23 cellular contexts compared by ENCODE assay signal in the genomic region with DNA sequence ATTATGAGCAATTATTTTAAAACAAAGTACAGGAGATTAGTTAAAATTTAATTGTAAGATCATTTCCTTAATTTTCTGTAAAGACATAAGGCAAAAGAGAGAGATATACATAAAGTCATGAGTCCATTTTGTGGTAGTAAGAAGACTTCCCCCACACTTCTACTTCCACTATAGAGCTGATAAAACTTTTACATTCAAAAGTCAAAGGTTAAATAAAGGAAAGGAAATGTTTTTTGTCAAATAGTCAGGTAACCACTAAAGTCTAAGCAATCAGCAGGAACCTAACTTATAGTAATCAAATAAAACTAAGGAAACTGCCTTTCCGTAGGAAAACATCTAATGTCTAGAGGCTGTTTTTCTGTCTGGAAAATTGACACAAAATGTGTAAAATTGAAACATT.
"Had no signal": no experiment of that assay in that cellular context is flagged by ENCODE, and none has a peak within 500 bp of the region (broad histone marks: within the 10 kb centered on the region; RNA-seq: fewer than 3 reads in every experiment).

No MANE protein-coding gene starts in this region.

- H3K27ac ChIP-seq: epithelial cell of prostate, hepatocyte had no signal

- H3K79me2 ChIP-seq: hepatocyte had no signal

- DNase-seq: activated CD4-positive, alpha-beta memory T cell treated with anti-CD3 and anti-CD28 coated beads, Interleukin-2, amount 10 ng/mL, durations not matched to agents 7 days and 5 days; activated CD4-positive, alpha-beta T cell treated with anti-CD3 and anti-CD28 coated beads for 1 hour; activated CD4-positive, alpha-beta T cell treated with anti-CD3 and anti-CD28 coated beads, Interleukin-2, amount 10 ng/mL, durations not matched to agents 7 days and 5 days; activated CD8-positive, alpha-beta memory T cell treated with anti-CD3 and anti-CD28 coated beads, Interleukin-2, amount 50 U/mL, for 48 hours; activated gamma-delta T cell; activated naive CD4-positive, alpha-beta T cell treated with anti-CD3 and anti-CD28 coated beads, Interleukin-2, amount 50 U/mL, for 16 hours; activated T-cell treated with anti-CD3 and anti-CD28 coated beads, Interleukin-2, amount 50 U/mL, for 24 hours; amniotic stem cell; caudate nucleus; cortex of kidney; left cardiac atrium; naive B cell; nephron progenitor cell; nucleus accumbens; right cardiac atrium; stimulated activated naive CD4-positive, alpha-beta T cell; T-helper 17 cell; T1000 had no signal

- H3K27me3 Mint-ChIP-seq: activated CD4-positive, alpha-beta memory T cell treated with anti-CD3 and anti-CD28 coated beads, Interleukin-2, amount 10 ng/mL, durations not matched to agents 7 days and 5 days; activated CD4-positive, alpha-beta T cell treated with anti-CD3 and anti-CD28 coated beads, Interleukin-2, amount 10 ng/mL, durations not matched to agents 7 days and 5 days; activated T-cell treated with anti-CD3 and anti-CD28 coated beads, Interleukin-2, amount 50 U/mL, for 24 hours; naive B cell; T-helper 17 cell had no signal

- ATAC-seq: left cardiac atrium, right cardiac atrium, T-helper 17 cell, WTC11 had no signal

- H3K9me3 Mint-ChIP-seq: activated CD4-positive, alpha-beta memory T cell treated with anti-CD3 and anti-CD28 coated beads, Interleukin-2, amount 10 ng/mL, durations not matched to agents 7 days and 5 days; activated CD4-positive, alpha-beta T cell treated with anti-CD3 and anti-CD28 coated beads, Interleukin-2, amount 10 ng/mL, durations not matched to agents 7 days and 5 days; activated T-cell treated with anti-CD3 and anti-CD28 coated beads, Interleukin-2, amount 50 U/mL, for 24 hours; mesothelial cell of epicardium; naive B cell; nephron progenitor cell; WTC11 had no signal

- H3K4me3 ChIP-seq: hepatocyte, tibial nerve had no signal

- H3K4me3 Mint-ChIP-seq: activated CD4-positive, alpha-beta memory T cell treated with anti-CD3 and anti-CD28 coated beads, Interleukin-2, amount 10 ng/mL, durations not matched to agents 7 days and 5 days; activated CD4-positive, alpha-beta T cell treated with anti-CD3 and anti-CD28 coated beads, Interleukin-2, amount 10 ng/mL, durations not matched to agents 7 days and 5 days; activated T-cell treated with anti-CD3 and anti-CD28 coated beads, Interleukin-2, amount 50 U/mL, for 24 hours; mesothelial cell of epicardium; naive B cell; nephron progenitor cell; T-helper 17 cell; WTC11 had no signal

- H3K36me3 ChIP-seq: tibial nerve had no signal

- H3K27me3 ChIP-seq: hepatocyte, tibial nerve had no signal

- H3K9me3 ChIP-seq: tibial nerve had no signal

- H2AFZ ChIP-seq: hepatocyte had no signal

- H3K36me3 Mint-ChIP-seq: naive B cell, WTC11 had no signal

- H3K27ac Mint-ChIP-seq: activated CD4-positive, alpha-beta memory T cell treated with anti-CD3 and anti-CD28 coated beads, Interleukin-2, amount 10 ng/mL, durations not matched to agents 7 days and 5 days; activated CD4-positive, alpha-beta T cell treated with anti-CD3 and anti-CD28 coated beads, Interleukin-2, amount 10 ng/mL, durations not matched to agents 7 days and 5 days; activated T-cell treated with anti-CD3 and anti-CD28 coated beads, Interleukin-2, amount 50 U/mL, for 24 hours; nephron progenitor cell; T-helper 17 cell; WTC11 had no signal
